34 cellular contexts compared by ENCODE assay signal in the genomic region with DNA sequence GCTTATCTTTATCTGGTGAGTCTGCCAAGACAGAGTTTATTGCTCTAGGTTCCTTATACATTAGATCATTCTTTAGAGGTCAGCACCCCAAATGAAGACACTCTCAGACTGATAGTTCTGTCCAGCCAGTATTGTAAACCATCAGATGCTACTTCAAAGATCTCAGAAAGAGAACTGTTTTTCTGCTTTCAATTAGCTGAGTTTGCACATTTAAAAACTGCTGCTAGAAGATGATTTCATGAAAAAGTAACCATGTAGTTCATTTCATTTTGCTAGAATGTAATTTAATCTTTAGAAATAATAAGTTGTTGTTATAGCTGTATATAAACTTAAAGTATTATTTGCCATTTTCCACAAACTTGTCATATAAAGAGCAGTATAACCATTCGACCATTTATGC.
"Had no signal": no experiment of that assay in that cellular context is flagged by ENCODE, and none has a peak within 500 bp of the region (broad histone marks: within the 10 kb centered on the region; RNA-seq: fewer than 3 reads in every experiment).

No MANE protein-coding gene starts in this region.

- ATAC-seq: activated CD8-positive, alpha-beta T cell treated with anti-CD3 and anti-CD28 coated beads for 36 hours; activated T-cell treated with anti-CD3 and anti-CD28 coated beads, Interleukin-2, amount 50 U/mL, for 72 hours; activated T-helper 17 cell treated with anti-CD3 and anti-CD28 coated beads, Interleukin-2, amount 50 U/mL, for 72 hours; PC-3 had no signal

- FAIRE-seq: colon, TTC549 had no signal

- H3K4me3 ChIP-seq: MG63, Peyer's patch, SJSA1 had no signal

- H3K9ac ChIP-seq: SK-N-SH had no signal

- H3K4me1 ChIP-seq: Peyer's patch, SJSA1 had no signal

- DNase-seq: activated B cell treated with CpG ODN at 0.5 μM for 24 hours; activated CD4-positive, alpha-beta T cell treated with anti-CD3 and anti-CD28 coated beads for 4 hours; activated CD4-positive, CD25-positive, alpha-beta regulatory T cell treated with anti-CD3 and anti-CD28 coated beads, Interleukin-2, amount 50 U/mL, for 72 hours; activated CD8-positive, alpha-beta T cell treated with anti-CD3 and anti-CD28 coated beads for 36 hours; activated effector memory CD4-positive, alpha-beta T cell treated with anti-CD3 and anti-CD28 coated beads, Interleukin-2, amount 50 U/mL, for 16 hours; activated naive CD4-positive, alpha-beta T cell; activated naive CD4-positive, alpha-beta T cell treated with anti-CD3 and anti-CD28 coated beads, Interleukin-2, amount 50 U/mL, for 16 hours; activated naive CD8-positive, alpha-beta T cell treated with anti-CD3 and anti-CD28 coated beads for 36 hours; activated T-cell treated with anti-CD3 and anti-CD28 coated beads, Interleukin-2, amount 50 U/mL, for 1 hour; activated T-cell treated with anti-CD3 and anti-CD28 coated beads, Interleukin-2, amount 50 U/mL, for 72 hours; amniotic stem cell; aorta; brain microvascular endothelial cell; central memory CD4-positive, alpha-beta T cell; Karpas-422; MG63; NCI-H1048; NCI-H1417; NCI-H146; NCI-H187; NCI-H2029 treated with DMSO at 0.1 percent for 48 hours; NCI-H2107; NCI-H2171 treated with DMSO at 0.1 percent for 48 hours; NCI-H345; NCI-H524 treated with DMSO at 0.1 percent for 48 hours; PC-3; Peyer's patch; RPMI8226; SHP77 treated with DMSO at 0.1 percent for 48 hours; SK-N-SH had no signal

- H3K9me3 ChIP-seq: MG63, Peyer's patch, SJSA1, SK-N-SH had no signal

- H3K36me3 ChIP-seq: brain microvascular endothelial cell, MG63, Peyer's patch, SJSA1 had no signal

- H3K4me2 ChIP-seq: SK-N-SH had no signal

- H3K27ac ChIP-seq: brain microvascular endothelial cell, Peyer's patch, SJSA1 had no signal

- H3K27me3 ChIP-seq: brain microvascular endothelial cell, MG63, Peyer's patch, SJSA1 had no signal
